In the genomic region with DNA sequence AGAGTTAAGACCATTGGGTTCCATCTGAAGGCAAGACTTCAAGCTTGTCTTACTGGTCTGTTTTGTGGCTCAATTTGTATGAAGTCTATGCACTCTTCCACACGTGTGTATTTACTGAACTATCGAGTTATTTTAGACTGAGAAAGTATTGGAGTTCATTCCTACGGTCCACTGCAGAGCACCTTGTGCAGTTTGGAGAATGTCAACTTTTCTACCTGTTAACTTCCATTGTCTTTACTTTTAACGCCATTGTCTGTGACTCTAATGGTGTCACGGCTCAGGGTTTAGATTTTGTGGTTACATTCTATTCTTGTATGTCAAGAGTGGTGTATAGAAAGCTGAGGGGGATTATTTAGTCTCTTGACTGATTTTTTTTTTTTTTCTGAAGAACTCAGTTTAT, we compare ENCODE assay signal across 10 cellular contexts. TPM values are rescaled to one million over a fixed set of nuclear protein-coding genes. Genes with fewer than 3 reads are reported as not detected.
A peak's percentile ranks its signal among the peaks of the same experiment; 100 is the strongest.
DNase-seq lines count a peak whose midpoint lies in the region; ATAC-seq, FAIRE-seq and TF ChIP-seq lines count a peak whose summit lies in the region.
"Had no signal": no experiment of that assay in that cellular context is flagged by ENCODE, and none has a peak within 500 bp of the region (broad histone marks: within the 10 kb centered on the region; RNA-seq: fewer than 3 reads in every experiment).

No MANE protein-coding gene starts in this region.

- peaks cover 69% of the 10 kb centered on the region for H3K36me3 Mint-ChIP-seq in stimulated activated naive CD8-positive, alpha-beta T cell treated with anti-CD3 and anti-CD28 coated beads, Interleukin-15, Interleukin-2, amounts not matched to agents 100 ng/mL and 50 ng/mL, for 24 hours (ENCODE audit: low read depth)
- peaks cover 51% of the 10 kb centered on the region for H3K36me3 Mint-ChIP-seq in activated naive CD8-positive, alpha-beta T cell treated with anti-CD3 and anti-CD28 coated beads, Interleukin-2, amount 50 U/mL, for 24 hours (ENCODE audit: low read depth)

- no peaks in the 10 kb centered on the region for H3K27me3 Mint-ChIP-seq in stimulated activated naive CD8-positive, alpha-beta T cell treated with anti-CD3 and anti-CD28 coated beads, Interleukin-15, Interleukin-2, amounts not matched to agents 100 ng/mL and 50 ng/mL, for 24 hours
- peaks cover 3% of the 10 kb centered on the region for H3K27me3 Mint-ChIP-seq in activated naive CD8-positive, alpha-beta T cell treated with anti-CD3 and anti-CD28 coated beads, Interleukin-2, amount 50 U/mL, for 24 hours

- peak overlapping the region in 1 of 2 donors; percentile 100 for H3K27ac ChIP-seq in kidney (ENCODE audit: low read depth in 2 of 2, low read length in 2 of 2)

- TF ChIP-seq CTCF in kidney (IDR thresholded peaks at IDR 0.05; ENCODE audit: borderline replicate concordance, extremely low read depth, insufficient read depth), result no peak

- H3K9me3 Mint-ChIP-seq in stimulated activated naive CD8-positive, alpha-beta T cell treated with anti-CD3 and anti-CD28 coated beads, Interleukin-15, Interleukin-2, amounts not matched to agents 100 ng/mL and 50 ng/mL, for 24 hours, result no peaks in the 10 kb centered on the region
- no peaks in the 10 kb centered on the region for H3K9me3 Mint-ChIP-seq in activated naive CD8-positive, alpha-beta T cell treated with anti-CD3 and anti-CD28 coated beads, Interleukin-2, amount 50 U/mL, for 24 hours

- H3K9me3 ChIP-seq in kidney (ENCODE audit: control insufficient read depth in 1 of 2, low read length in 2 of 2), result no peaks in the 10 kb centered on the region

- DNase-seq in stimulated activated naive CD8-positive, alpha-beta T cell treated with anti-CD3 and anti-CD28 coated beads, Interleukin-15, Interleukin-2, amounts not matched to agents 100 U/mL and 50 U/mL, for 24 hours, result no peak
- DNase-seq in activated naive CD8-positive, alpha-beta T cell treated with anti-CD3 and anti-CD28 coated beads, Interleukin-2, amount 50 U/mL, for 24 hours, result no peak
- no peak for DNase-seq in kidney
- DNase-seq in mucosa of gallbladder (ENCODE audit: low spot score), result no peak
- no peak for DNase-seq in NOMO-1 (lab: John Stamatoyannopoulos, UW; ENCODE audit: unreplicated experiment in 2 of 2)
- DNase-seq in COR-L47 (lab: John Stamatoyannopoulos, UW), result no peak
- DNase-seq: left cardiac atrium, NCI-H2171 treated with DMSO at 0.1 percent for 48 hours had no signal

- intact Hi-C loops in kidney (cut with DNase I), result no loop called here

- FAIRE-seq in kidney (lab: Jason Lieb, UNC), result no peak

- H3K4me3 ChIP-seq in kidney (ENCODE audit: low read length in 2 of 2), result peak overlapping the region; percentile 94 to 96

- peak overlapping the region; percentile 98 for H3K4me3 Mint-ChIP-seq in stimulated activated naive CD8-positive, alpha-beta T cell treated with anti-CD3 and anti-CD28 coated beads, Interleukin-15, Interleukin-2, amounts not matched to agents 100 ng/mL and 50 ng/mL, for 24 hours
- H3K4me3 Mint-ChIP-seq in activated naive CD8-positive, alpha-beta T cell treated with anti-CD3 and anti-CD28 coated beads, Interleukin-2, amount 50 U/mL, for 24 hours, result peak overlapping the region; percentile 99

- no peak for ATAC-seq in stimulated activated naive CD8-positive, alpha-beta T cell treated with anti-CD3 and anti-CD28 coated beads, Interleukin-15, Interleukin-2, amounts not matched to agents 100 U/mL and 50 U/mL, for 24 hours
- no peak for ATAC-seq in activated naive CD8-positive, alpha-beta T cell treated with anti-CD3 and anti-CD28 coated beads, Interleukin-2, amount 50 U/mL, for 24 hours
- no peak for ATAC-seq in GM18909 (IDR thresholded peaks at IDR 0.05; ENCODE audit: poor library complexity, unreplicated experiment)
- ATAC-seq: left cardiac atrium had no signal

- peak overlapping the region in 1 of 2 donors; percentile 86 for H3K9ac ChIP-seq in kidney (ENCODE audit: low read length in 2 of 2)

- H3K36me3 ChIP-seq in kidney (ENCODE audit: control insufficient read depth in 1 of 2, insufficient read depth in 2 of 2, low read length in 2 of 2), result no peaks in the 10 kb centered on the region

- peaks cover 69% of the 10 kb centered on the region for H3K4me1 Mint-ChIP-seq in stimulated activated naive CD8-positive, alpha-beta T cell treated with anti-CD3 and anti-CD28 coated beads, Interleukin-15, Interleukin-2, amounts not matched to agents 100 ng/mL and 50 ng/mL, for 24 hours (ENCODE audit: low read depth)
- H3K4me1 Mint-ChIP-seq in activated naive CD8-positive, alpha-beta T cell treated with anti-CD3 and anti-CD28 coated beads, Interleukin-2, amount 50 U/mL, for 24 hours, result peaks cover 68% of the 10 kb centered on the region

- H3K4me1 ChIP-seq in kidney (ENCODE audit: control insufficient read depth in 1 of 2, insufficient read depth in 1 of 2, low read depth in 1 of 2, low read length in 2 of 2), result peaks cover 0 to 6% of the 10 kb centered on the region in 2 donors

- H3K27ac Mint-ChIP-seq in stimulated activated naive CD8-positive, alpha-beta T cell treated with anti-CD3 and anti-CD28 coated beads, Interleukin-15, Interleukin-2, amounts not matched to agents 100 ng/mL and 50 ng/mL, for 24 hours, result peak overlapping the region; percentile 74
- H3K27ac Mint-ChIP-seq in activated naive CD8-positive, alpha-beta T cell treated with anti-CD3 and anti-CD28 coated beads, Interleukin-2, amount 50 U/mL, for 24 hours, result peak overlapping the region; percentile 95

RNA-seq across cellular contexts. Expression of a gene that starts 3.8 kb away (rescaled TPM):
- total RNA-seq in kidney (358 TPM), mucosa of gallbladder (181 TPM)
- 57.8 TPM for polyA plus RNA-seq in kidney (ENCODE audit: insufficient read depth, low read depth, low replicate concordance)
